In the genomic region with DNA sequence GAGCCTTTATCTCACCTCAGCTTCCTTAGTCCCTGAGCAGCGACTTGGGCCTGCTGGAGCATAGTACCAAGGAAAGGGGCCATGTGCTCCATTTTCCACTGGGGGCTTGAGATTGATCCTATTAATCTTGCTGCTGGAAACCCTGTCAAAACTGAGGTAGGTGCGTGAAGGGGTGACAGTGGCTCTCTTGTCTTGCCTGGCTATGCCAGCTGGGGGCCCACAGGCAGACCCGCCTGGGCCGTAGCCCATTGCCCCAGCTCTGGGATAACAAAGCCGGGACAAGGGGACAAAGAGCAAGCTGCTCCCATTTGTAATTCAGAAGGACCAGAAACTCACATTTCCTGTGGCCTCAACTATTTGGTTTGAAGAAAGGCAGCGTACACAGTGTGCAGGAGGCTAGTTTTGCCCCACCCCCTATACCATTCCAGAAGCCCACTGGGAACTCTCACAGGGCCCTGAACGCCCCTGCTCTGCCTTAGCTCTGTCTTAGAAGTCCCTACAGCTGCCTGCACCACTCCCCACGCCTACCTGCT, we compare ENCODE assay signal across 16 cellular contexts. TPM values are rescaled to one million over a fixed set of nuclear protein-coding genes. Genes with fewer than 3 reads are reported as not detected.
DNase-seq lines count a peak whose midpoint lies in the region; ATAC-seq, FAIRE-seq and TF ChIP-seq lines count a peak whose summit lies in the region.
"Had no signal": no experiment of that assay in that cellular context is flagged by ENCODE, and none has a peak within 500 bp of the region (broad histone marks: within the 10 kb centered on the region; RNA-seq: fewer than 3 reads in every experiment).

No MANE protein-coding gene starts in this region.

- CTCF ChIA-PET in activated naive CD4-positive, alpha-beta T cell treated with anti-CD3 and anti-CD28 coated beads, Interleukin-2, amount 10 ng/mL, durations not matched to agents 7 days and 5 days (lab: Charles Lee) = interaction anchor here (0.6 to 2.9 kb wide), 10 partner anchors 10 to 293 kb away, joined by 3 to 13 read pairs (median 4); a partner anchor contains a TSS
- CTCF ChIA-PET in GM12878 (lab: Yijun Ruan, JAX) = interaction anchor here (0.7 to 2.4 kb wide), 8 partner anchors 38 to 401 kb away, joined by 3 to 11 read pairs (median 4); no protein-coding TSS in a partner anchor

- no peak for DNase-seq in activated naive CD4-positive, alpha-beta T cell treated with anti-CD3 and anti-CD28 coated beads, Interleukin-2, amount 50 U/mL, for 72 hours (ENCODE audit: low spot score in 2 of 2)
- no peak for DNase-seq in activated naive CD4-positive, alpha-beta T cell treated with anti-CD3 and anti-CD28 coated beads, Interleukin-2, amount 10 ng/mL, durations not matched to agents 7 days and 5 days
- DNase-seq in GM12878 (ENCODE audit: low read depth, low spot score) (no peak), suprapubic skin (ENCODE audit: low spot score in 2 of 2) (no peak), ovary (no peak), NCI-H2171 (lab: John Stamatoyannopoulos, UW) (no peak)
- DNase-seq: colonic mucosa; NCI-H187 treated with DMSO at 0.1 percent for 48 hours; stimulated activated naive CD8-positive, alpha-beta T cell treated with anti-CD3 and anti-CD28 coated beads, Interleukin-15, Interleukin-2, amounts not matched to agents 100 U/mL and 50 U/mL, for 24 hours had no signal

- TF ChIP-seq RAD21 in GM12878 (IDR thresholded peaks at IDR 0.05; ENCODE audit: insufficient read depth, low read depth, low read length) = no peak

- no peak for TF ChIP-seq EP300 in GM12878 (IDR thresholded peaks at IDR 0.05; ENCODE audit: borderline replicate concordance in 1 of 2, control insufficient read depth in 1 of 2, low read depth in 2 of 2, low read length in 2 of 2)
- TF ChIP-seq EP300 in suprapubic skin (IDR thresholded peaks at IDR 0.05) = no peak
- no peak for TF ChIP-seq EP300 in ovary (IDR thresholded peaks at IDR 0.05)

- no peak overlapping the region for H3K4me3 ChIP-seq in GM12878
- no peak overlapping the region for H3K4me3 ChIP-seq in iPS-20b (ENCODE audit: low read length)
- H3K4me3 ChIP-seq in suprapubic skin = no peak overlapping the region
- no peak overlapping the region for H3K4me3 ChIP-seq in ovary
- H3K4me3 ChIP-seq: colonic mucosa, Peyer's patch had no signal

- no TSS peak for BruUV-seq in GM12878 (replicated peaks; lab: Mats Ljungman, UMichigan)

- no peaks in the 10 kb centered on the region for H3K79me2 ChIP-seq in GM12878 (ENCODE audit: control insufficient read depth, insufficient read depth, low read length)

- H4K20me1 ChIP-seq in GM12878 (ENCODE audit: control insufficient read depth, insufficient read depth) = no peaks in the 10 kb centered on the region

- peaks cover 14% of the 10 kb centered on the region for H3K4me1 Mint-ChIP-seq in activated naive CD4-positive, alpha-beta T cell treated with anti-CD3 and anti-CD28 coated beads, Interleukin-2, amount 10 ng/mL, durations not matched to agents 7 days and 5 days

- no peaks in the 10 kb centered on the region for H3K4me1 ChIP-seq in GM12878 (ENCODE audit: control insufficient read depth, insufficient read depth, low read length)
- H3K4me1 ChIP-seq in iPS-20b (ENCODE audit: insufficient read depth, low read length) = peaks cover 37% of the 10 kb centered on the region; the same call in 1 of the 2 replicates
- H3K4me1 ChIP-seq in suprapubic skin = peaks cover 40% of the 10 kb centered on the region
- peaks cover 14% of the 10 kb centered on the region for H3K4me1 ChIP-seq in ovary (ENCODE audit: insufficient read depth)
- H3K4me1 ChIP-seq: colonic mucosa had no signal

- TF ChIP-seq POLR2A in GM12878 (IDR thresholded peaks at IDR 0.05; ENCODE audit: low read depth, low read length) = no peak
- TF ChIP-seq POLR2A in suprapubic skin (IDR thresholded peaks at IDR 0.05) = no peak
- no peak for TF ChIP-seq POLR2A in ovary (IDR thresholded peaks at IDR 0.05)

- no peak for ATAC-seq in activated naive CD4-positive, alpha-beta T cell treated with anti-CD3 and anti-CD28 coated beads, Interleukin-2, amount 50 U/mL, for 72 hours
- ATAC-seq in GM12878 (no peak), HG02938 (IDR thresholded peaks at IDR 0.05; ENCODE audit: unreplicated experiment) (no peak)

- WGBS in GM12878 (ENCODE audit: insufficient coverage, insufficient replicate concordance, low lambda C conversion rate, missing lambda C conversion rate) = 70% methylated on average over 8 of the region's 8 CpGs
- WGBS in suprapubic skin = 54% methylated on average over 4 of the region's 8 CpGs
- WGBS in ovary, 3 donors = 66 to 70% (median 67%) methylated on average over 8 of the region's 8 CpGs

- POLR2A ChIA-PET in GM12878 (lab: Charles Lee) = no interaction called here

- no peaks in the 10 kb centered on the region for H3K9me3 Mint-ChIP-seq in activated naive CD4-positive, alpha-beta T cell treated with anti-CD3 and anti-CD28 coated beads, Interleukin-2, amount 50 U/mL, for 72 hours
- H3K9me3 Mint-ChIP-seq in activated naive CD4-positive, alpha-beta T cell treated with anti-CD3 and anti-CD28 coated beads, Interleukin-2, amount 10 ng/mL, durations not matched to agents 7 days and 5 days = no peaks in the 10 kb centered on the region
- H3K9me3 Mint-ChIP-seq: activated CD8-positive, alpha-beta T cell treated with anti-CD3 and anti-CD28 coated beads for 36 hours; activated T-helper 1 cell treated with anti-CD3 and anti-CD28 coated beads, Interleukin-12 subunit alpha, Interleukin-12 subunit beta, Interleukin-2, Interleukin-4 antibody, amounts not matched to agents 30 ng/mL and 10 ng/mL and 1 ng/mL, durations not matched to agents 14 hours and 24 hours and 36 hours had no signal

- H3K9me3 ChIP-seq in GM12878 (replicated peaks; ENCODE audit: control insufficient read depth, insufficient read depth, low read length) = no peaks in the 10 kb centered on the region
- no peaks in the 10 kb centered on the region for H3K9me3 ChIP-seq in iPS-20b (ENCODE audit: insufficient read depth, low read depth, low read length)
- H3K9me3 ChIP-seq in suprapubic skin = no peaks in the 10 kb centered on the region
- no peaks in the 10 kb centered on the region for H3K9me3 ChIP-seq in ovary
- H3K9me3 ChIP-seq: colonic mucosa, Peyer's patch had no signal

- RAD21 ChIA-PET in GM12878 (lab: Charles Lee; ENCODE audit: unreplicated experiment) = interaction anchor here (0.8 to 1.9 kb wide), 4 partner anchors 38 to 294 kb away, joined by 3 to 7 read pairs (median 3); a partner anchor contains a TSS

- H3K27me3 ChIP-seq in GM12878 (replicated peaks in 1 of 2; ENCODE audit: control insufficient read depth in 2 of 2, insufficient read depth in 2 of 2, low read length in 1 of 2) = no peaks in the 10 kb centered on the region
- no peaks in the 10 kb centered on the region for H3K27me3 ChIP-seq in iPS-20b (ENCODE audit: insufficient read depth, low read length)
- H3K27me3 ChIP-seq in suprapubic skin = no peaks in the 10 kb centered on the region
- no peaks in the 10 kb centered on the region for H3K27me3 ChIP-seq in ovary
- H3K27me3 ChIP-seq: colonic mucosa, Peyer's patch had no signal

- peaks cover 29% of the 10 kb centered on the region for H3K27me3 Mint-ChIP-seq in activated naive CD4-positive, alpha-beta T cell treated with anti-CD3 and anti-CD28 coated beads, Interleukin-2, amount 10 ng/mL, durations not matched to agents 7 days and 5 days

- H3K27ac Mint-ChIP-seq in activated naive CD4-positive, alpha-beta T cell treated with anti-CD3 and anti-CD28 coated beads, Interleukin-2, amount 50 U/mL, for 72 hours = peak overlapping the region; percentile 22 to 58
- H3K27ac Mint-ChIP-seq in activated naive CD4-positive, alpha-beta T cell treated with anti-CD3 and anti-CD28 coated beads, Interleukin-2, amount 10 ng/mL, durations not matched to agents 7 days and 5 days = no peak overlapping the region
- H3K27ac Mint-ChIP-seq: activated T-helper 1 cell treated with anti-CD3 and anti-CD28 coated beads, Interleukin-12 subunit alpha, Interleukin-12 subunit beta, Interleukin-2, Interleukin-4 antibody, amounts not matched to agents 30 ng/mL and 10 ng/mL and 1 ng/mL, durations not matched to agents 14 hours and 24 hours and 36 hours had no signal

- in situ Hi-C loops in GM12878 (cut with MboI) = no loop called here

- H3K36me3 ChIP-seq in GM12878 (ENCODE audit: control insufficient read depth in 2 of 2, insufficient read depth in 2 of 2, low read length in 1 of 2) (peaks cover 18 to 34% of the 10 kb centered on the region in 2 experiments), iPS-20b (ENCODE audit: insufficient read depth, low read depth, low read length) (peaks cover 49% of the 10 kb centered on the region), suprapubic skin (peaks cover 53% of the 10 kb centered on the region), ovary (no peaks in the 10 kb centered on the region)

- SMC1A ChIA-PET in GM12878 (lab: Charles Lee; ENCODE audit: uncharacterized antibody, unreplicated experiment) = interaction anchor here (1.1 to 1.5 kb wide), 2 partner anchors 22 to 293 kb away, joined by 3 to 4 read pairs; no protein-coding TSS in a partner anchor

- H3K9ac ChIP-seq in GM12878 (ENCODE audit: control insufficient read depth, insufficient read depth, low read length) (no peak overlapping the region), iPS-20b (ENCODE audit: low read depth, low read length) (peak overlapping the region; percentile 54; the same call in 1 of the 2 replicates)

- TF ChIP-seq CTCF in GM12878 (IDR thresholded peaks at IDR 0.05 in 2 of 3, conservative IDR thresholded peaks at IDR 0.05 in 1 of 3; ENCODE audit: control insufficient read depth in 2 of 3, extremely low read depth in 1 of 3, insufficient read depth in 1 of 3, low read depth in 3 of 3, low read length in 3 of 3) (no peak), suprapubic skin (IDR thresholded peaks at IDR 0.05) (no peak), ovary (IDR thresholded peaks at IDR 0.05) (no peak)

- intact Hi-C loops in GM12878 (cut with micrococcal nuclease; ENCODE audit: unreplicated experiment) = no loop called here
- intact Hi-C loops in ovary (cut with DNase I) = no loop called here

- FAIRE-seq in GM12878 (lab: Jason Lieb, UNC) = no peak
- FAIRE-seq: GM19239 had no signal

- H3K27ac ChIP-seq in GM12878 (ENCODE audit: control insufficient read depth, insufficient read depth) = no peak overlapping the region
- no peak overlapping the region for H3K27ac ChIP-seq in iPS-20b (ENCODE audit: low read length)
- H3K27ac ChIP-seq in suprapubic skin = peak overlapping the region; percentile 87
- H3K27ac ChIP-seq in ovary = no peak overlapping the region
- H3K27ac ChIP-seq: colonic mucosa had no signal

- no peak overlapping the region for H2AFZ ChIP-seq in GM12878 (ENCODE audit: control insufficient read depth, low read depth, low read length)

- H3K4me3 Mint-ChIP-seq in activated naive CD4-positive, alpha-beta T cell treated with anti-CD3 and anti-CD28 coated beads, Interleukin-2, amount 10 ng/mL, durations not matched to agents 7 days and 5 days = no peak overlapping the region
- H3K4me3 Mint-ChIP-seq: activated CD8-positive, alpha-beta T cell treated with anti-CD3 and anti-CD28 coated beads for 36 hours; activated T-helper 1 cell treated with anti-CD3 and anti-CD28 coated beads, Interleukin-12 subunit alpha, Interleukin-12 subunit beta, Interleukin-2, Interleukin-4 antibody, amounts not matched to agents 30 ng/mL and 10 ng/mL and 1 ng/mL, durations not matched to agents 14 hours and 24 hours and 36 hours; CD14-positive monocyte had no signal

- no peak overlapping the region for H3K4me2 ChIP-seq in GM12878 (ENCODE audit: control insufficient read depth, insufficient read depth)

- peaks cover 7 to 14% of the 10 kb centered on the region in 2 donors for H3K36me3 Mint-ChIP-seq in activated naive CD4-positive, alpha-beta T cell treated with anti-CD3 and anti-CD28 coated beads, Interleukin-2, amount 50 U/mL, for 72 hours
- H3K36me3 Mint-ChIP-seq in activated naive CD4-positive, alpha-beta T cell treated with anti-CD3 and anti-CD28 coated beads, Interleukin-2, amount 10 ng/mL, durations not matched to agents 7 days and 5 days = peaks cover 33% of the 10 kb centered on the region

RNA-seq across cellular contexts. Expression of a gene that starts 10.2 kb away (rescaled TPM):
- 1 to 10 TPM in 1 of 2 donors, under 1 TPM in 1; 0.39 to 3.9 TPM for total RNA-seq in activated naive CD4-positive, alpha-beta T cell treated with anti-CD3 and anti-CD28 coated beads, Interleukin-2, amount 50 U/mL, for 72 hours
- 0.27 TPM in 2 replicates for total RNA-seq in GM12878 (2013; cell fraction: nucleolus; rRNA removed)
- total RNA-seq in GM12878 (2014; rRNA removed) = under 0.01 TPM in 1 of 2 replicates, not detected in the other
- total RNA-seq in GM12878 (2014; rRNA removed; fragmentation: Illumina TruSeq; extraction: Trizol) = 0.04 and 0.14 TPM in 2 replicates
- total RNA-seq in GM12878 (2021) = 0.15 and 0.19 TPM in 2 replicates
- 0.13 TPM for polyA plus RNA-seq in GM12878 (2011; ENCODE audit: low read depth)
- polyA plus RNA-seq in GM12878 (2011; rRNA removed) = 0.03 and 0.07 TPM in 2 replicates
- 0.09 and 0.10 TPM in 2 replicates for polyA plus RNA-seq in GM12878 (2011; cell fraction: cytosol; rRNA removed)
- polyA plus RNA-seq in GM12878 (2011; cell fraction: nucleus; rRNA removed) = 0.78 TPM in 2 replicates
- polyA plus RNA-seq in GM12878 (2012) = 0.31 and 0.45 TPM in 2 replicates
- 0.02 and 0.10 TPM in 2 replicates for polyA plus RNA-seq in GM12878 (2014; fragmentation: Illumina TruSeq; extraction: Trizol)
- polyA plus RNA-seq in GM12878 (2014; fragmentation: Nextera tagmentation; extraction: Ambion mirVana) = not detected
- 0.01 and 0.19 TPM in 2 replicates for polyA plus RNA-seq in GM12878 (2014; rRNA removed)
- under 1 TPM; 0.03 to 0.04 TPM for polyA plus RNA-seq in GM12878 (2016; fragmentation: Nextera tagmentation; extraction: Ambion mirVana)
- 0.62 and 2.3 TPM in 2 replicates for polyA minus RNA-seq in GM12878 (2011; rRNA and poly(A)+ RNA removed)
- 0.21 and 0.27 TPM in 2 replicates for polyA minus RNA-seq in GM12878 (2011; cell fraction: cytosol; rRNA and poly(A)+ RNA removed)
- polyA minus RNA-seq in GM12878 (2011; cell fraction: nucleus; rRNA and poly(A)+ RNA removed) = 0.48 and 0.86 TPM in 2 replicates
- 100 to 1,000 TPM; 106 to 145 (median 129) TPM for total RNA-seq in suprapubic skin
- 10 to 100 TPM in 2 of 7 donors, 1 to 10 TPM in 5; 2.2 to 17.1 (median 6.6) TPM for total RNA-seq in ovary
- 1 to 10 TPM in 1 of 2 donors, under 1 TPM in 1; 0.90 to 1.3 TPM for polyA plus RNA-seq in ovary

RNA-seq across cellular contexts. Expression of a gene that starts 25.4 kb away (rescaled TPM):
- total RNA-seq in activated naive CD4-positive, alpha-beta T cell treated with anti-CD3 and anti-CD28 coated beads, Interleukin-2, amount 50 U/mL, for 72 hours = 100 to 1,000 TPM; 179 to 273 TPM
- 124 and 126 TPM in 2 replicates for total RNA-seq in GM12878 (2013; cell fraction: nucleolus; rRNA removed)
- total RNA-seq in GM12878 (2014; rRNA removed) (120 and 123 TPM in 2 replicates), GM12878 (2014; rRNA removed; fragmentation: Illumina TruSeq; extraction: Trizol) (133 and 137 TPM in 2 replicates), GM12878 (2021) (110 and 115 TPM in 2 replicates), suprapubic skin (100 to 1,000 TPM; 144 to 169 (median 160) TPM), ovary (100 to 1,000 TPM in 6 of 7 donors, 10 to 100 TPM in 1; 83.7 to 317 (median 119) TPM)
- polyA plus RNA-seq in GM12878 (2011; ENCODE audit: low read depth) = 93.3 TPM
- polyA plus RNA-seq in GM12878 (2011; rRNA removed) (87.1 and 116 TPM in 2 replicates), GM12878 (2014; fragmentation: Illumina TruSeq; extraction: Trizol) (139 and 152 TPM in 2 replicates), GM12878 (2014; fragmentation: Nextera tagmentation; extraction: Ambion mirVana) (100 to 1,000 TPM; 148 to 202 TPM), GM12878 (2014; rRNA removed) (103 and 110 TPM in 2 replicates), GM12878 (2016; fragmentation: Nextera tagmentation; extraction: Ambion mirVana) (100 to 1,000 TPM; 163 to 168 TPM), ovary (100 to 1,000 TPM in 1 of 2 donors, 10 to 100 TPM in 1; 97.5 to 206 TPM)
- 109 and 122 TPM in 2 replicates for polyA plus RNA-seq in GM12878 (2011; cell fraction: cytosol; rRNA removed)
- polyA plus RNA-seq in GM12878 (2011; cell fraction: nucleus; rRNA removed) = 128 and 149 TPM in 2 replicates
- polyA plus RNA-seq in GM12878 (2012) = 102 and 112 TPM in 2 replicates
- 83.7 and 94.1 TPM in 2 replicates for polyA minus RNA-seq in GM12878 (2011; rRNA and poly(A)+ RNA removed)
- polyA minus RNA-seq in GM12878 (2011; cell fraction: cytosol; rRNA and poly(A)+ RNA removed) = 26.5 and 31.2 TPM in 2 replicates
- polyA minus RNA-seq in GM12878 (2011; cell fraction: nucleus; rRNA and poly(A)+ RNA removed) = 44.6 and 53.6 TPM in 2 replicates

RNA-seq across cellular contexts. Expression of a gene that starts 43.8 kb away (rescaled TPM):
- total RNA-seq in activated naive CD4-positive, alpha-beta T cell treated with anti-CD3 and anti-CD28 coated beads, Interleukin-2, amount 50 U/mL, for 72 hours = 10 to 100 TPM; 20.5 to 23.9 TPM
- 5.4 and 5.7 TPM in 2 replicates for total RNA-seq in GM12878 (2013; cell fraction: nucleolus; rRNA removed)
- 5.1 and 5.6 TPM in 2 replicates for total RNA-seq in GM12878 (2014; rRNA removed)
- 3.0 and 3.8 TPM in 2 replicates for total RNA-seq in GM12878 (2014; rRNA removed; fragmentation: Illumina TruSeq; extraction: Trizol)
- 4.7 and 6.1 TPM in 2 replicates for total RNA-seq in GM12878 (2021)
- polyA plus RNA-seq in GM12878 (2011; ENCODE audit: low read depth) = 1.9 TPM
- polyA plus RNA-seq in GM12878 (2011; rRNA removed) = 7.9 and 8.7 TPM in 2 replicates
- 9.7 and 10.8 TPM in 2 replicates for polyA plus RNA-seq in GM12878 (2011; cell fraction: cytosol; rRNA removed)
- 37.3 and 41.3 TPM in 2 replicates for polyA plus RNA-seq in GM12878 (2011; cell fraction: nucleus; rRNA removed)
- 3.3 and 7.7 TPM in 2 replicates for polyA plus RNA-seq in GM12878 (2012)
- 2.3 and 3.4 TPM in 2 replicates for polyA plus RNA-seq in GM12878 (2014; fragmentation: Illumina TruSeq; extraction: Trizol)
- 1 to 10 TPM; 1.2 to 2.0 TPM for polyA plus RNA-seq in GM12878 (2014; fragmentation: Nextera tagmentation; extraction: Ambion mirVana)
- polyA plus RNA-seq in GM12878 (2014; rRNA removed) = 7.2 and 7.8 TPM in 2 replicates
- polyA plus RNA-seq in GM12878 (2016; fragmentation: Nextera tagmentation; extraction: Ambion mirVana) = 10 to 100 TPM; 10.1 to 11.8 TPM
- 3.1 and 9.1 TPM in 2 replicates for polyA minus RNA-seq in GM12878 (2011; rRNA and poly(A)+ RNA removed)
- polyA minus RNA-seq in GM12878 (2011; cell fraction: cytosol; rRNA and poly(A)+ RNA removed) = 2.8 and 4.2 TPM in 2 replicates
- 7.7 and 8.1 TPM in 2 replicates for polyA minus RNA-seq in GM12878 (2011; cell fraction: nucleus; rRNA and poly(A)+ RNA removed)
- 1 to 10 TPM; 1.9 to 6.8 (median 3.7) TPM for total RNA-seq in suprapubic skin
- total RNA-seq in ovary = 1 to 10 TPM; 1.0 to 8.1 (median 4.5) TPM
- 1 to 10 TPM; 5.3 to 5.9 TPM for polyA plus RNA-seq in ovary

Comparison
In these comparisons a context has a peak if more than half of its experiments do, and no peak if none do; other contexts are left out.
1. RNA of a gene that starts 10.2 kb away (total RNA-seq): 106 to 145 TPM in suprapubic skin; 2.2 to 17.1 TPM in ovary, 0.39 to 3.9 TPM in activated naive CD4-positive, alpha-beta T cell treated with anti-CD3 and anti-CD28 coated beads, Interleukin-2, amount 50 U/mL, for 72 hours and under 0.01 to 0.27 TPM in GM12878; every median in the first group is over 4 times any median in the second.